Comparison of ENCODE assay signal across 6 cellular contexts in genomic region chr11:40816976-40817375, GRCh38.
"Had no signal": no experiment of that assay in that cellular context is flagged by ENCODE, and none has a peak within 500 bp of the region (broad histone marks: within the 10 kb centered on the region; RNA-seq: fewer than 3 reads in every experiment).

No MANE protein-coding gene starts in this region.

- DNase-seq: IMR-90, KBM-7, KG1 had no signal

- H3K27ac ChIP-seq: HL-60 had no signal

- H3K4me3 ChIP-seq: K562 had no signal

- ATAC-seq: HepG2, K562 had no signal
